Comparison of ENCODE assay signal across 1 cellular context in genomic region chr11:61757213-61757862, GRCh38.
A peak's percentile ranks its signal among the peaks of the same experiment; 100 is the strongest.
TF ChIP-seq lines count a peak whose summit lies in the region.

No MANE protein-coding gene starts in this region.

TF ChIP-seq in GM12878, 131 proteins besides CTCF, POLR2A, EP300 and RAD21:
- TF ChIP-seq MYB (IDR thresholded peaks at IDR 0.05; ENCODE audit: borderline replicate concordance, low read depth, low read length), result no peak
- TF ChIP-seq DPF2 (IDR thresholded peaks at IDR 0.05), result 0 out of 2 replicates have a peak, but pooled peaks have one; percentile 9
- no peak for TF ChIP-seq CEBPZ (IDR thresholded peaks at IDR 0.05; ENCODE audit: low read depth, low read length)
- no peak for TF ChIP-seq SUPT20H (IDR thresholded peaks at IDR 0.05; ENCODE audit: borderline replicate concordance, control insufficient read depth, low read depth, low read length)
- peak; percentile 23; the same call in 1 of the 2 replicates for TF ChIP-seq LARP7 (IDR thresholded peaks at IDR 0.05)
- TF ChIP-seq SMC3 (IDR thresholded peaks at IDR 0.05; ENCODE audit: borderline replicate concordance, low read length), result no peak
- TF ChIP-seq SMARCA5 (IDR thresholded peaks at IDR 0.05), result peak; percentile 73; the same call in 1 of the 2 replicates
- no peak for TF ChIP-seq ZNF622 (IDR thresholded peaks at IDR 0.05)
- TF ChIP-seq ZBTB33 (IDR thresholded peaks at IDR 0.05), result peak; percentile 55; the same call in 1 of the 2 replicates
- no peak for TF ChIP-seq CBX5 (IDR thresholded peaks at IDR 0.05; ENCODE audit: low read depth)
- TF ChIP-seq ATF7 (IDR thresholded peaks at IDR 0.05; ENCODE audit: low read depth), result peak; percentile 65; the same call in 1 of the 2 replicates
- no peak for TF ChIP-seq USF1 (IDR thresholded peaks at IDR 0.05; ENCODE audit: borderline replicate concordance, extremely low read length, insufficient read depth, low read depth, low read length)
- no peak for TF ChIP-seq TAF1 (IDR thresholded peaks at IDR 0.05; ENCODE audit: borderline replicate concordance, low read depth, low read length)
- no peak for TF ChIP-seq BCL11A (IDR thresholded peaks at IDR 0.05; ENCODE audit: low read depth, low read length)
- no peak for TF ChIP-seq ZBTB11 (CRISPR knock-in tag; IDR thresholded peaks at IDR 0.05)
- no peak for TF ChIP-seq E2F8 (IDR thresholded peaks at IDR 0.05; ENCODE audit: low read depth, partially characterized antibody)
- no peak for TF ChIP-seq YBX1 (IDR thresholded peaks at IDR 0.05)
- 0 out of 2 replicates have a peak, but pooled peaks have one; percentile 35 for TF ChIP-seq ZNF592 (IDR thresholded peaks at IDR 0.05)
- TF ChIP-seq NFXL1 (IDR thresholded peaks at IDR 0.05; ENCODE audit: borderline replicate concordance), result no peak
